ENCODE assay signal across 10 cellular contexts in genomic region chr1:108217007-108217406, GRCh38. TPM values are rescaled to one million over a fixed set of nuclear protein-coding genes. Genes with fewer than 3 reads are reported as not detected.
DNase-seq lines count a peak whose midpoint lies in the region; ATAC-seq, FAIRE-seq and TF ChIP-seq lines count a peak whose summit lies in the region.
"Not testable (repeated sequence)": the region's sequence is repeated elsewhere in the genome, so short reads cannot be mapped to it uniquely, and the experiment has no call there.
"Had no signal": no experiment of that assay in that cellular context is flagged by ENCODE, and none has a peak within 500 bp of the region (broad histone marks: within the 10 kb centered on the region; RNA-seq: fewer than 3 reads in every experiment).

No MANE protein-coding gene starts in this region.

- DNase-seq in Daoy (ENCODE audit: low read depth) (peak; percentile 43), HT-29 (ENCODE audit: low spot score) (peak; percentile 25), PC-3 (peak; percentile 82), RPMI7951 (ENCODE audit: low read depth) (peak; percentile 24), kidney tubule cell (ENCODE audit: low spot score) (peak; percentile 31)
- not testable (repeated sequence) for DNase-seq in activated naive CD8-positive, alpha-beta T cell treated with anti-CD3 and anti-CD28 coated beads, Interleukin-2, amount 50 U/mL, for 24 hours; endothelial cell of umbilical vein (ENCODE audit: low read depth, low spot score)

- peak; percentile 79 for ATAC-seq in PC-3
- peak; percentile 54 for ATAC-seq in activated naive CD8-positive, alpha-beta T cell treated with anti-CD3 and anti-CD28 coated beads, Interleukin-2, amount 50 U/mL, for 24 hours

- not testable (repeated sequence) for H3K9me2 ChIP-seq in PC-3 (replicated peaks; ENCODE audit: low read length)

- CTCF ChIA-PET in PC-3 (lab: Charles Lee); endothelial cell of umbilical vein (lab: Charles Lee): not testable (repeated sequence)

- H3K79me2 ChIP-seq in PC-3 (ENCODE audit: low read length); endothelial cell of umbilical vein (ENCODE audit: control insufficient read depth, insufficient read depth, low read length): not testable (repeated sequence)

- not testable (repeated sequence) for H3K9me1 ChIP-seq in endothelial cell of umbilical vein (replicated peaks; ENCODE audit: control insufficient read depth, extremely low read depth, insufficient read depth, low read length)

- H3K4me2 ChIP-seq in PC-3 (ENCODE audit: low read length): peak overlapping the region; percentile 86
- not testable (repeated sequence) for H3K4me2 ChIP-seq in endothelial cell of umbilical vein (ENCODE audit: insufficient read depth, low read length)

- not testable (repeated sequence) for H3K27me3 Mint-ChIP-seq in activated naive CD8-positive, alpha-beta T cell treated with anti-CD3 and anti-CD28 coated beads, Interleukin-2, amount 50 U/mL, for 24 hours

- H3K9ac ChIP-seq in PC-3 (ENCODE audit: low read length): peak overlapping the region; percentile 63
- not testable (repeated sequence) for H3K9ac ChIP-seq in endothelial cell of umbilical vein (replicated peaks; ENCODE audit: extremely low read depth, insufficient read depth, low read length)

- dilution Hi-C loops in endothelial cell of umbilical vein (cut with MboI; ENCODE audit: extremely low pct_ligation_motif_present, low sequenced_read_pairs): not testable (repeated sequence)

- peak overlapping the region; percentile 96 for H3K27ac ChIP-seq in PC-3 (ENCODE audit: low read length)
- not testable (repeated sequence) for H3K27ac ChIP-seq in endothelial cell of umbilical vein (ENCODE audit: insufficient read depth, low read depth, low read length)

- not testable (repeated sequence) for H2AFZ ChIP-seq in PC-3 (ENCODE audit: low read length); endothelial cell of umbilical vein (ENCODE audit: low read depth, low read length)

- TF ChIP-seq CTCF in PC-3 (conservative IDR thresholded peaks at IDR 0.05; ENCODE audit: low read depth, low read length); endothelial cell of umbilical vein (IDR thresholded peaks at IDR 0.05; ENCODE audit: extremely low read depth in 1 of 2, insufficient read depth in 1 of 2, low read depth in 1 of 2, low read length in 2 of 2): not testable (repeated sequence)

- H3K4me3 Mint-ChIP-seq in activated naive CD8-positive, alpha-beta T cell treated with anti-CD3 and anti-CD28 coated beads, Interleukin-2, amount 50 U/mL, for 24 hours: peak overlapping the region; percentile 4

- not testable (repeated sequence) for TF ChIP-seq POLR2A in endothelial cell of umbilical vein (IDR thresholded peaks at IDR 0.05; ENCODE audit: low read depth, low read length)

- peak overlapping the region; percentile 50; the same call in 1 of the 2 replicates for H3K4me3 ChIP-seq in PC-3 (ENCODE audit: low read length)
- H3K4me3 ChIP-seq in endothelial cell of umbilical vein (replicated peaks in 1 of 3; ENCODE audit: insufficient read depth in 1 of 3, low read depth in 1 of 3, low read length in 3 of 3): not testable (repeated sequence)

- H3K9me3 Mint-ChIP-seq in activated naive CD8-positive, alpha-beta T cell treated with anti-CD3 and anti-CD28 coated beads, Interleukin-2, amount 50 U/mL, for 24 hours: not testable (repeated sequence)

- not testable (repeated sequence) for H3F3A ChIP-seq in PC-3 (ENCODE audit: low read length, unreplicated experiment)

- H3K4me1 Mint-ChIP-seq in activated naive CD8-positive, alpha-beta T cell treated with anti-CD3 and anti-CD28 coated beads, Interleukin-2, amount 50 U/mL, for 24 hours: peaks cover 16% of the 10 kb centered on the region

- peaks cover 23% of the 10 kb centered on the region for H3K4me1 ChIP-seq in PC-3 (ENCODE audit: insufficient read depth, low read length)
- H3K4me1 ChIP-seq in endothelial cell of umbilical vein (ENCODE audit: control insufficient read depth, extremely low read depth, insufficient read depth, low read length): not testable (repeated sequence)

- POLR2A ChIA-PET in PC-3 (lab: Charles Lee; ENCODE audit: unreplicated experiment); endothelial cell of umbilical vein (lab: Charles Lee): not testable (repeated sequence)

- not testable (repeated sequence) for BruUV-seq in PC-3 (replicated peaks; lab: Mats Ljungman, UMichigan); endothelial cell of umbilical vein (replicated peaks; lab: Mats Ljungman, UMichigan)

- H3K36me3 Mint-ChIP-seq in activated naive CD8-positive, alpha-beta T cell treated with anti-CD3 and anti-CD28 coated beads, Interleukin-2, amount 50 U/mL, for 24 hours (ENCODE audit: low read depth): not testable (repeated sequence)

- FAIRE-seq in endothelial cell of umbilical vein (lab: Jason Lieb, UNC): peak; percentile 49

- not testable (repeated sequence) for H4K20me1 ChIP-seq in PC-3 (ENCODE audit: low read length); endothelial cell of umbilical vein (replicated peaks; ENCODE audit: control insufficient read depth, extremely low read depth, insufficient read depth, low read length)

- intact Hi-C loops in PC-3 (cut with micrococcal nuclease); endothelial cell of umbilical vein (cut with micrococcal nuclease): not testable (repeated sequence)

- not testable (repeated sequence) for H3K36me3 ChIP-seq in PC-3 (ENCODE audit: low read depth, low read length); endothelial cell of umbilical vein (ENCODE audit: control insufficient read depth in 2 of 2, extremely low read depth in 1 of 2, insufficient read depth in 2 of 2, low read length in 2 of 2)

- peak overlapping the region; percentile 46 for H3K27ac Mint-ChIP-seq in activated naive CD8-positive, alpha-beta T cell treated with anti-CD3 and anti-CD28 coated beads, Interleukin-2, amount 50 U/mL, for 24 hours

- not testable (repeated sequence) for H3K9me3 ChIP-seq in PC-3 (ENCODE audit: low read length); endothelial cell of umbilical vein (replicated peaks; ENCODE audit: control insufficient read depth, insufficient read depth, low read length)

- not testable (repeated sequence) for H3K27me3 ChIP-seq in PC-3 (ENCODE audit: low read length); endothelial cell of umbilical vein (ENCODE audit: control insufficient read depth in 2 of 2, insufficient read depth in 2 of 2, low read length in 2 of 2)

TF ChIP-seq in endothelial cell of umbilical vein, 7 proteins besides CTCF, POLR2A, EP300 and RAD21:
- peak; percentile 10 for TF ChIP-seq FOS (IDR thresholded peaks at IDR 0.05; ENCODE audit: borderline replicate concordance, insufficient read depth, low read length)

RNA-seq across cellular contexts. Expression of gene SLC25A24, which starts 16.9 kb away (rescaled TPM):
- 85.1 and 88.2 TPM in 2 replicates for total RNA-seq in Daoy (2014; rRNA removed; shearing (Covaris generic))
- total RNA-seq in HT-29 (2014; rRNA removed; shearing (Covaris generic)): 35.0 and 35.3 TPM in 2 replicates
- total RNA-seq in PC-3 (2014; rRNA removed) (30.3 and 33.4 TPM in 2 replicates), endothelial cell of umbilical vein (44.5 and 45.8 TPM in 2 replicates)
- 70.3 and 86.8 TPM in 2 replicates for total RNA-seq in RPMI7951 (2014; rRNA removed; shearing (Covaris generic))
- 12.9 and 16.9 TPM in 2 replicates for polyA plus RNA-seq in endothelial cell of umbilical vein
- polyA plus RNA-seq in endothelial cell of umbilical vein (2011; cell fraction: cytosol; rRNA removed): 19.6 and 20.2 TPM in 2 replicates
- polyA plus RNA-seq in endothelial cell of umbilical vein (2011; cell fraction: nucleus; rRNA removed): 26.6 and 34.8 TPM in 2 replicates
- 26.9 and 34.4 TPM in 2 replicates for polyA plus RNA-seq in endothelial cell of umbilical vein (2012)
- polyA minus RNA-seq in endothelial cell of umbilical vein: 31.5 and 32.2 TPM in 2 replicates
- polyA minus RNA-seq in endothelial cell of umbilical vein (2011; cell fraction: cytosol; rRNA and poly(A)+ RNA removed): 38.8 TPM
- 51.9 and 57.4 TPM in 2 replicates for polyA minus RNA-seq in endothelial cell of umbilical vein (2011; cell fraction: nucleus; rRNA and poly(A)+ RNA removed)

RNA-seq across cellular contexts. Expression of gene NBPF4, which starts 26.9 kb away (rescaled TPM):
- total RNA-seq in Daoy (2014; rRNA removed; shearing (Covaris generic)): 0.46 TPM in 1 of 2 replicates, not detected in the other
- not detected in 2 replicates for total RNA-seq in HT-29 (2014; rRNA removed; shearing (Covaris generic))
- total RNA-seq in PC-3 (2014; rRNA removed) (0.07 TPM in 1 of 2 replicates, not detected in the other), endothelial cell of umbilical vein (not detected in 2 replicates)
- 0.60 and 0.88 TPM in 2 replicates for total RNA-seq in RPMI7951 (2014; rRNA removed; shearing (Covaris generic))
- not detected in 2 replicates for polyA plus RNA-seq in endothelial cell of umbilical vein
- not detected in 2 replicates for polyA plus RNA-seq in endothelial cell of umbilical vein (2011; cell fraction: cytosol; rRNA removed)
- not detected in 2 replicates for polyA plus RNA-seq in endothelial cell of umbilical vein (2011; cell fraction: nucleus; rRNA removed)
- polyA plus RNA-seq in endothelial cell of umbilical vein (2012): not detected in 2 replicates
- polyA minus RNA-seq in endothelial cell of umbilical vein: not detected in 2 replicates
- polyA minus RNA-seq in endothelial cell of umbilical vein (2011; cell fraction: cytosol; rRNA and poly(A)+ RNA removed): not detected
- polyA minus RNA-seq in endothelial cell of umbilical vein (2011; cell fraction: nucleus; rRNA and poly(A)+ RNA removed): not detected in 2 replicates
- total RNA-seq: GM23338, H7 had no signal
- polyA plus RNA-seq: BJ, GM23338 had no signal
